ENCODE assay signal across 9 cellular contexts in genomic region chr1:31013187-31013864, GRCh38. TPM values are rescaled to one million over a fixed set of nuclear protein-coding genes. Genes with fewer than 3 reads are reported as not detected.
DNase-seq lines count a peak whose midpoint lies in the region; ATAC-seq, FAIRE-seq and TF ChIP-seq lines count a peak whose summit lies in the region.
"Had no signal": no experiment of that assay in that cellular context is flagged by ENCODE, and none has a peak within 500 bp of the region (broad histone marks: within the 10 kb centered on the region; RNA-seq: fewer than 3 reads in every experiment).

No MANE protein-coding gene starts in this region.

- DNase-seq in activated CD4-positive, alpha-beta T cell treated with anti-CD3 and anti-CD28 coated beads for 36 hours, result no peak
- no peak for DNase-seq in activated CD4-positive, alpha-beta T cell treated with anti-CD3 and anti-CD28 coated beads, Interleukin-2, amount 50 U/mL, for 4 hours
- no peak for DNase-seq in activated naive CD8-positive, alpha-beta T cell treated with anti-CD3 and anti-CD28 coated beads for 36 hours
- DNase-seq in small intestine, result peak; percentile 48
- DNase-seq in CD8-positive, alpha-beta memory T cell, result no peak
- no peak for DNase-seq in NCI-H345 treated with DMSO at 0.1 percent for 48 hours (lab: John Stamatoyannopoulos, UW; ENCODE audit: unreplicated experiment)

- H3K4me3 Mint-ChIP-seq in activated CD4-positive, alpha-beta T cell treated with anti-CD3 and anti-CD28 coated beads for 36 hours, result no peak overlapping the region
- H3K4me3 Mint-ChIP-seq in activated naive CD8-positive, alpha-beta T cell treated with anti-CD3 and anti-CD28 coated beads for 36 hours, result no peak overlapping the region
- peak overlapping the region in 3 of 7 donors; percentile 10 to 29 (median 12) for H3K4me3 Mint-ChIP-seq in CD8-positive, alpha-beta memory T cell

- H3K27me3 Mint-ChIP-seq in activated CD4-positive, alpha-beta T cell treated with anti-CD3 and anti-CD28 coated beads for 36 hours, result no peaks in the 10 kb centered on the region
- no peaks in the 10 kb centered on the region for H3K27me3 Mint-ChIP-seq in activated naive CD8-positive, alpha-beta T cell treated with anti-CD3 and anti-CD28 coated beads for 36 hours
- H3K27me3 Mint-ChIP-seq in CD8-positive, alpha-beta memory T cell, result no peaks in the 10 kb centered on the region
- H3K27me3 Mint-ChIP-seq: IgD-negative memory B cell had no signal

- no peaks in the 10 kb centered on the region for H3K9me3 Mint-ChIP-seq in activated CD4-positive, alpha-beta T cell treated with anti-CD3 and anti-CD28 coated beads for 36 hours (ENCODE audit: low read depth)
- no peaks in the 10 kb centered on the region for H3K9me3 Mint-ChIP-seq in activated naive CD8-positive, alpha-beta T cell treated with anti-CD3 and anti-CD28 coated beads for 36 hours
- H3K9me3 Mint-ChIP-seq in CD8-positive, alpha-beta memory T cell, result no peaks in the 10 kb centered on the region
- H3K9me3 Mint-ChIP-seq: IgD-negative memory B cell had no signal

- no peak overlapping the region for H3K4me3 ChIP-seq in small intestine (ENCODE audit: low read depth in 1 of 2, low read length in 2 of 2)
- H3K4me3 ChIP-seq in CD8-positive, alpha-beta memory T cell (ENCODE audit: low read length), result no peak overlapping the region

- 18 to 51% (median 40%) methylated on average over 3 of the region's 3 CpGs for WGBS in small intestine, 3 donors

- no peaks in the 10 kb centered on the region for H3K36me3 ChIP-seq in small intestine (ENCODE audit: control insufficient read depth in 2 of 2, insufficient read depth in 2 of 2, low read length in 2 of 2)
- no peaks in the 10 kb centered on the region for H3K36me3 ChIP-seq in CD8-positive, alpha-beta memory T cell (ENCODE audit: insufficient read depth, low read length)

- peaks cover 19% of the 10 kb centered on the region for H3K36me3 Mint-ChIP-seq in activated CD4-positive, alpha-beta T cell treated with anti-CD3 and anti-CD28 coated beads for 36 hours (ENCODE audit: low read depth)
- H3K36me3 Mint-ChIP-seq in activated naive CD8-positive, alpha-beta T cell treated with anti-CD3 and anti-CD28 coated beads for 36 hours, result peaks cover 17% of the 10 kb centered on the region
- H3K36me3 Mint-ChIP-seq in CD8-positive, alpha-beta memory T cell, result peaks cover 0 to 26% (median 3%) of the 10 kb centered on the region in 3 donors

- H3K27ac Mint-ChIP-seq in activated CD4-positive, alpha-beta T cell treated with anti-CD3 and anti-CD28 coated beads for 36 hours, result peak overlapping the region; percentile 61
- peak overlapping the region; percentile 35 for H3K27ac Mint-ChIP-seq in activated naive CD8-positive, alpha-beta T cell treated with anti-CD3 and anti-CD28 coated beads for 36 hours
- peak overlapping the region in 3 of 8 donors; percentile 1 to 10 (median 9) for H3K27ac Mint-ChIP-seq in CD8-positive, alpha-beta memory T cell

- FAIRE-seq in small intestine (lab: Jason Lieb, UNC), result no peak

- H3K27me3 ChIP-seq in small intestine (ENCODE audit: control insufficient read depth in 2 of 2, insufficient read depth in 2 of 2, low read length in 2 of 2), result no peaks in the 10 kb centered on the region
- H3K27me3 ChIP-seq in CD8-positive, alpha-beta memory T cell (ENCODE audit: insufficient read depth, low read length, poor library complexity, severe bottlenecking), result no peaks in the 10 kb centered on the region

- intact Hi-C loops in activated CD4-positive, alpha-beta T cell treated with anti-CD3 and anti-CD28 coated beads for 36 hours (cut with DNase I, micrococcal nuclease), result no loop called here

- no peaks in the 10 kb centered on the region for H3K9me3 ChIP-seq in small intestine (ENCODE audit: control insufficient read depth, low read depth)
- no peaks in the 10 kb centered on the region for H3K9me3 ChIP-seq in CD8-positive, alpha-beta memory T cell (ENCODE audit: low read length)

- H3K27ac ChIP-seq in small intestine (ENCODE audit: low read depth in 1 of 2, low read length in 1 of 2), result peak overlapping the region in 1 of 2 donors; percentile 50
- no peak overlapping the region for H3K27ac ChIP-seq in CD8-positive, alpha-beta memory T cell (ENCODE audit: low read depth, low read length)

- peaks cover 63% of the 10 kb centered on the region for H3K4me1 Mint-ChIP-seq in activated CD4-positive, alpha-beta T cell treated with anti-CD3 and anti-CD28 coated beads for 36 hours
- peaks cover 54% of the 10 kb centered on the region for H3K4me1 Mint-ChIP-seq in activated naive CD8-positive, alpha-beta T cell treated with anti-CD3 and anti-CD28 coated beads for 36 hours
- peaks cover 60 to 78% (median 75%) of the 10 kb centered on the region in 3 donors for H3K4me1 Mint-ChIP-seq in CD8-positive, alpha-beta memory T cell

- POLR2A ChIA-PET in activated CD4-positive, alpha-beta T cell treated with anti-CD3 and anti-CD28 coated beads for 36 hours (lab: Charles Lee), result no interaction called here
- POLR2A ChIA-PET in CD8-positive, alpha-beta memory T cell (lab: Charles Lee), result no interaction called here

- CTCF ChIA-PET in activated CD4-positive, alpha-beta T cell treated with anti-CD3 and anti-CD28 coated beads for 36 hours (lab: Charles Lee), result interaction anchor here (0.5 to 1.2 kb wide), 5 partner anchors 11 to 878 kb away, joined by 3 to 4 read pairs (median 3); no protein-coding TSS in a partner anchor
- CTCF ChIA-PET in CD8-positive, alpha-beta memory T cell (lab: Charles Lee), result no interaction called here

- H3K4me1 ChIP-seq in small intestine (ENCODE audit: control insufficient read depth in 2 of 2, insufficient read depth in 1 of 2, low read depth in 1 of 2, low read length in 1 of 2), result peaks cover 7 to 17% of the 10 kb centered on the region in 2 donors
- H3K4me1 ChIP-seq in CD8-positive, alpha-beta memory T cell (ENCODE audit: insufficient read depth, low read length), result peaks cover 51% of the 10 kb centered on the region

- no peak for ATAC-seq in activated CD4-positive, alpha-beta T cell treated with anti-CD3 and anti-CD28 coated beads for 36 hours
- ATAC-seq in HG03159 (IDR thresholded peaks at IDR 0.05; ENCODE audit: unreplicated experiment) (peak; percentile 75), GM18505 (IDR thresholded peaks at IDR 0.05; ENCODE audit: unreplicated experiment) (no peak)

- TF ChIP-seq POLR2A in GM18505 (IDR thresholded peaks at IDR 0.05; ENCODE audit: borderline replicate concordance, extremely low read depth, insufficient read depth, insufficient read length), result no peak

RNA-seq across cellular contexts. Expression of gene PUM1, which starts 52.2 kb away (rescaled TPM):
- total RNA-seq in activated CD4-positive, alpha-beta T cell treated with anti-CD3 and anti-CD28 coated beads for 36 hours, result 10 to 100 TPM; 87.1 to 91.4 TPM
- 10 to 100 TPM; 93.4 to 94.6 TPM for total RNA-seq in activated naive CD8-positive, alpha-beta T cell treated with anti-CD3 and anti-CD28 coated beads for 36 hours
- polyA plus RNA-seq in small intestine, result 10 to 100 TPM; 16.5 to 26.6 (median 19.9) TPM
- total RNA-seq in CD8-positive, alpha-beta memory T cell, result 100 to 1,000 TPM in 1 of 2 experiments, 10 to 100 TPM in 1; 99.8 to 113 TPM
- 127 TPM for polyA plus RNA-seq in CD8-positive, alpha-beta memory T cell
